In genomic region chr6:89987830-89988229, GRCh38 we compare ENCODE assay signal across 2 cellular contexts.
TF ChIP-seq lines count a peak whose summit lies in the region.

No MANE protein-coding gene starts in this region.

TF ChIP-seq in SK-N-SH, 30 proteins besides CTCF, POLR2A, EP300 and RAD21:
- TF ChIP-seq USF1 (IDR thresholded peaks at IDR 0.05; ENCODE audit: borderline replicate concordance, low read depth) (no peak), NFIC (IDR thresholded peaks at IDR 0.05; ENCODE audit: borderline replicate concordance) (no peak), ZBTB33 (IDR thresholded peaks at IDR 0.05; ENCODE audit: borderline replicate concordance, low read depth) (no peak), GABPA (IDR thresholded peaks at IDR 0.05; ENCODE audit: low read depth) (no peak)
TF ChIP-seq in SK-N-SH: peak in this region for 0.

TF ChIP-seq in SK-N-SH treated with all-trans-retinoic acid at 6 μM for 48 hours, 23 proteins besides CTCF, POLR2A, EP300 and RAD21:
- TF ChIP-seq TSHZ2 (CRISPR knock-in tag; IDR thresholded peaks at IDR 0.05) = no peak
- no peak for TF ChIP-seq BACH2 (CRISPR knock-in tag; IDR thresholded peaks at IDR 0.05; ENCODE audit: borderline replicate concordance)
- no peak for TF ChIP-seq SNAI2 (CRISPR knock-in tag; IDR thresholded peaks at IDR 0.05)
- no peak for TF ChIP-seq CSRNP3 (CRISPR knock-in tag; IDR thresholded peaks at IDR 0.05)
- no peak for TF ChIP-seq CREB5 (CRISPR knock-in tag; IDR thresholded peaks at IDR 0.05; ENCODE audit: low read depth)
- TF ChIP-seq ZFP30 (CRISPR knock-in tag; IDR thresholded peaks at IDR 0.05) = no peak
- TF ChIP-seq ZNF8 (CRISPR knock-in tag; IDR thresholded peaks at IDR 0.05) = no peak
- no peak for TF ChIP-seq ZNF70 (CRISPR knock-in tag; IDR thresholded peaks at IDR 0.05)
- no peak for TF ChIP-seq RARB (CRISPR knock-in tag; IDR thresholded peaks at IDR 0.05)
- TF ChIP-seq TOX (CRISPR knock-in tag; IDR thresholded peaks at IDR 0.05; ENCODE audit: borderline replicate concordance) = no peak
- no peak for TF ChIP-seq ZC3H10 (CRISPR knock-in tag; IDR thresholded peaks at IDR 0.05)
- no peak for TF ChIP-seq ZFP3 (CRISPR knock-in tag; IDR thresholded peaks at IDR 0.05)
- no peak for TF ChIP-seq ESRRG (CRISPR knock-in tag; IDR thresholded peaks at IDR 0.05)
- TF ChIP-seq CSDC2 (CRISPR knock-in tag; IDR thresholded peaks at IDR 0.05) = no peak
- no peak for TF ChIP-seq TCF4 (CRISPR knock-in tag; IDR thresholded peaks at IDR 0.05; ENCODE audit: borderline replicate concordance)
- no peak for TF ChIP-seq POU6F1 (CRISPR knock-in tag; IDR thresholded peaks at IDR 0.05; ENCODE audit: borderline replicate concordance, low read depth)
- TF ChIP-seq PPARA (CRISPR knock-in tag; IDR thresholded peaks at IDR 0.05; ENCODE audit: borderline replicate concordance) = no peak
